Comparison of ENCODE assay signal across 1 cellular context in genomic region chr2:217790195-217790594, GRCh38.
TF ChIP-seq lines count a peak whose summit lies in the region.

No MANE protein-coding gene starts in this region.

TF ChIP-seq in HepG2, 621 proteins besides CTCF, POLR2A, EP300 and RAD21 (continued from another document and continues in another):
- TF ChIP-seq DNMT1 (CRISPR knock-in tag; IDR thresholded peaks at IDR 0.05): no peak
- no peak for TF ChIP-seq E2F5 (CRISPR knock-in tag; conservative IDR thresholded peaks at IDR 0.05)
- no peak for TF ChIP-seq ZC3H4 (CRISPR knock-in tag; IDR thresholded peaks at IDR 0.05; ENCODE audit: borderline replicate concordance)
- no peak for TF ChIP-seq DDIT3 (CRISPR knock-in tag; IDR thresholded peaks at IDR 0.05)
- peak; percentile 67; the same call in 1 of the 2 replicates for TF ChIP-seq NCOA2 (CRISPR knock-in tag; IDR thresholded peaks at IDR 0.05)
- TF ChIP-seq, protein P1, sequence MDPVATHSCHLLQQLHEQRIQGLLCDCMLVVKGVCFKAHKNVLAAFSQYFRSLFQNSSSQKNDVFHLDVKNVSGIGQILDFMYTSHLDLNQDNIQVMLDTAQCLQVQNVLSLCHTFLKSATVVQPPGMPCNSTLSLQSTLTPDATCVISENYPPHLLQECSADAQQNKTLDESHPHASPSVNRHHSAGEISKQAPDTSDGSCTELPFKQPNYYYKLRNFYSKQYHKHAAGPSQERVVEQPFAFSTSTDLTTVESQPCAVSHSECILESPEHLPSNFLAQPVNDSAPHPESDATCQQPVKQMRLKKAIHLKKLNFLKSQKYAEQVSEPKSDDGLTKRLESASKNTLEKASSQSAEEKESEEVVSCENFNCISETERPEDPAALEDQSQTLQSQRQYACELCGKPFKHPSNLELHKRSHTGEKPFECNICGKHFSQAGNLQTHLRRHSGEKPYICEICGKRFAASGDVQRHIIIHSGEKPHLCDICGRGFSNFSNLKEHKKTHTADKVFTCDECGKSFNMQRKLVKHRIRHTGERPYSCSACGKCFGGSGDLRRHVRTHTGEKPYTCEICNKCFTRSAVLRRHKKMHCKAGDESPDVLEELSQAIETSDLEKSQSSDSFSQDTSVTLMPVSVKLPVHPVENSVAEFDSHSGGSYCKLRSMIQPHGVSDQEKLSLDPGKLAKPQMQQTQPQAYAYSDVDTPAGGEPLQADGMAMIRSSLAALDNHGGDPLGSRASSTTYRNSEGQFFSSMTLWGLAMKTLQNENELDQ (CRISPR knock-in tag; IDR thresholded peaks at IDR 0.05; ENCODE audit: borderline replicate concordance): no peak
- TF ChIP-seq, protein P2, sequence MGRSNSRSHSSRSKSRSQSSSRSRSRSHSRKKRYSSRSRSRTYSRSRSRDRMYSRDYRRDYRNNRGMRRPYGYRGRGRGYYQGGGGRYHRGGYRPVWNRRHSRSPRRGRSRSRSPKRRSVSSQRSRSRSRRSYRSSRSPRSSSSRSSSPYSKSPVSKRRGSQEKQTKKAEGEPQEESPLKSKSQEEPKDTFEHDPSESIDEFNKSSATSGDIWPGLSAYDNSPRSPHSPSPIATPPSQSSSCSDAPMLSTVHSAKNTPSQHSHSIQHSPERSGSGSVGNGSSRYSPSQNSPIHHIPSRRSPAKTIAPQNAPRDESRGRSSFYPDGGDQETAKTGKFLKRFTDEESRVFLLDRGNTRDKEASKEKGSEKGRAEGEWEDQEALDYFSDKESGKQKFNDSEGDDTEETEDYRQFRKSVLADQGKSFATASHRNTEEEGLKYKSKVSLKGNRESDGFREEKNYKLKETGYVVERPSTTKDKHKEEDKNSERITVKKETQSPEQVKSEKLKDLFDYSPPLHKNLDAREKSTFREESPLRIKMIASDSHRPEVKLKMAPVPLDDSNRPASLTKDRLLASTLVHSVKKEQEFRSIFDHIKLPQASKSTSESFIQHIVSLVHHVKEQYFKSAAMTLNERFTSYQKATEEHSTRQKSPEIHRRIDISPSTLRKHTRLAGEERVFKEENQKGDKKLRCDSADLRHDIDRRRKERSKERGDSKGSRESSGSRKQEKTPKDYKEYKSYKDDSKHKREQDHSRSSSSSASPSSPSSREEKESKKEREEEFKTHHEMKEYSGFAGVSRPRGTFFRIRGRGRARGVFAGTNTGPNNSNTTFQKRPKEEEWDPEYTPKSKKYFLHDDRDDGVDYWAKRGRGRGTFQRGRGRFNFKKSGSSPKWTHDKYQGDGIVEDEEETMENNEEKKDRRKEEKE (IDR thresholded peaks at IDR 0.05): no peak
- TF ChIP-seq CHD2 (IDR thresholded peaks at IDR 0.05; ENCODE audit: low read depth, low read length): peak; percentile 90
- TF ChIP-seq XRCC5 (optimal IDR thresholded peaks at IDR 0.05; ENCODE audit: low read length): peak; percentile 50
- TF ChIP-seq RBM39 (IDR thresholded peaks at IDR 0.05; ENCODE audit: low read depth, low read length, poor library complexity, severe bottlenecking): no peak
- no peak; the same call in 1 of the 2 replicates for TF ChIP-seq TFE3 (CRISPR knock-in tag; IDR thresholded peaks at IDR 0.05)
- TF ChIP-seq ZFP90 (CRISPR knock-in tag; IDR thresholded peaks at IDR 0.05; ENCODE audit: borderline replicate concordance): peak; percentile 60; the same call in 1 of the 2 replicates
- TF ChIP-seq JUN (CRISPR knock-in tag; IDR thresholded peaks at IDR 0.05): no peak
- TF ChIP-seq KLF15 (CRISPR knock-in tag; IDR thresholded peaks at IDR 0.05; ENCODE audit: borderline replicate concordance): no peak
- peak; percentile 38; the same call in 1 of the 2 replicates for TF ChIP-seq GABPA (IDR thresholded peaks at IDR 0.05; ENCODE audit: low read depth, low read length)
- TF ChIP-seq GABPA (CRISPR knock-in tag; IDR thresholded peaks at IDR 0.05; ENCODE audit: low read depth): peak; percentile 89
- TF ChIP-seq RCOR2 (CRISPR knock-in tag; IDR thresholded peaks at IDR 0.05): no peak
- TF ChIP-seq ZNF878 (CRISPR knock-in tag; IDR thresholded peaks at IDR 0.05): no peak
- TF ChIP-seq FOXK1 (CRISPR knock-in tag; IDR thresholded peaks at IDR 0.05; ENCODE audit: borderline replicate concordance, low read depth): peak; percentile 59; the same call in 1 of the 2 replicates
- TF ChIP-seq RFX1 (IDR thresholded peaks at IDR 0.05): no peak
- peak; percentile 81 for TF ChIP-seq PAXIP1 (CRISPR knock-in tag; conservative IDR thresholded peaks at IDR 0.05)
- peak; percentile 72; the same call in 1 of the 2 replicates for TF ChIP-seq NFKBIZ (CRISPR knock-in tag; IDR thresholded peaks at IDR 0.05)
- no peak for TF ChIP-seq KLF6 (CRISPR knock-in tag; IDR thresholded peaks at IDR 0.05)
- TF ChIP-seq AKAP8 (CRISPR knock-in tag; IDR thresholded peaks at IDR 0.05): no peak
- TF ChIP-seq, protein P3, sequence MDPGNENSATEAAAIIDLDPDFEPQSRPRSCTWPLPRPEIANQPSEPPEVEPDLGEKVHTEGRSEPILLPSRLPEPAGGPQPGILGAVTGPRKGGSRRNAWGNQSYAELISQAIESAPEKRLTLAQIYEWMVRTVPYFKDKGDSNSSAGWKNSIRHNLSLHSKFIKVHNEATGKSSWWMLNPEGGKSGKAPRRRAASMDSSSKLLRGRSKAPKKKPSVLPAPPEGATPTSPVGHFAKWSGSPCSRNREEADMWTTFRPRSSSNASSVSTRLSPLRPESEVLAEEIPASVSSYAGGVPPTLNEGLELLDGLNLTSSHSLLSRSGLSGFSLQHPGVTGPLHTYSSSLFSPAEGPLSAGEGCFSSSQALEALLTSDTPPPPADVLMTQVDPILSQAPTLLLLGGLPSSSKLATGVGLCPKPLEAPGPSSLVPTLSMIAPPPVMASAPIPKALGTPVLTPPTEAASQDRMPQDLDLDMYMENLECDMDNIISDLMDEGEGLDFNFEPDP (CRISPR knock-in tag; conservative IDR thresholded peaks at IDR 0.05): no peak
- TF ChIP-seq ZNF567 (CRISPR knock-in tag; IDR thresholded peaks at IDR 0.05; ENCODE audit: borderline replicate concordance): no peak
- TF ChIP-seq FOXJ3 (CRISPR knock-in tag; IDR thresholded peaks at IDR 0.05; ENCODE audit: borderline replicate concordance): peak; percentile 43; the same call in 1 of the 2 replicates
- peak; percentile 61 for TF ChIP-seq GATAD2A (CRISPR knock-in tag; IDR thresholded peaks at IDR 0.05)
- TF ChIP-seq CREB1 (IDR thresholded peaks at IDR 0.05): peak; percentile 63
- no peak; the same call in 1 of the 2 replicates for TF ChIP-seq CREB1 (CRISPR knock-in tag; IDR thresholded peaks at IDR 0.05)
- peak; percentile 30 for TF ChIP-seq FOXA3 (CRISPR knock-in tag; IDR thresholded peaks at IDR 0.05)
- TF ChIP-seq, protein P4, sequence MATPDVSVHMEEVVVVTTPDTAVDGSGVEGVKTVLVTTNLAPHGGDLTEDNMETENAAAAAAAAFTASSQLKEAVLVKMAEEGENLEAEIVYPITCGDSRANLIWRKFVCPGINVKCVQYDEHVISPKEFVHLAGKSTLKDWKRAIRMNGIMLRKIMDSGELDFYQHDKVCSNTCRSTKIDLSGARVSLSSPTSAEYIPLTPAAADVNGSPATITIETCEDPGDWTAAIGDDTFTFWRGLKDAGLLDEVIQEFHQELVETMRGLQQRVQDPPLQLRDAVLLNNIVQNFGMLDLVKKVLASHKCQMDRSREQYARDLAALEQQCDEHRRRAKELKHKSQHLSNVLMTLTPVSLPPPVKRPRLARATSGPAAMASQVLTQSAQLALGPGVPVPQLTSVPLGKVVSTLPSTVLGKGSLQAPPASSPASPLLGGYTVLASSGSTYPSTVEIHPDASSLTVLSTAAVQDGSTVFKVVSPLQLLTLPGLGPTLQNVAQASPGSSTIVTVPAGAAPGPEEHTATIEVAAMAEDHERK (CRISPR knock-in tag; IDR thresholded peaks at IDR 0.05; ENCODE audit: low read depth): no peak
- TF ChIP-seq BORCS8-MEF2B (CRISPR knock-in tag; IDR thresholded peaks at IDR 0.05): 0 out of 2 replicates have a peak, but pooled peaks have one; percentile 14
- no peak for TF ChIP-seq ZNF616 (CRISPR knock-in tag; IDR thresholded peaks at IDR 0.05; ENCODE audit: low read depth)
- TF ChIP-seq NAIF1 (CRISPR knock-in tag; IDR thresholded peaks at IDR 0.05; ENCODE audit: borderline replicate concordance): no peak
- TF ChIP-seq HNF1B (CRISPR knock-in tag; IDR thresholded peaks at IDR 0.05): peak; percentile 83
- peak; percentile 80 for TF ChIP-seq HDAC1 (CRISPR knock-in tag; IDR thresholded peaks at IDR 0.05)
- TF ChIP-seq, protein P5, sequence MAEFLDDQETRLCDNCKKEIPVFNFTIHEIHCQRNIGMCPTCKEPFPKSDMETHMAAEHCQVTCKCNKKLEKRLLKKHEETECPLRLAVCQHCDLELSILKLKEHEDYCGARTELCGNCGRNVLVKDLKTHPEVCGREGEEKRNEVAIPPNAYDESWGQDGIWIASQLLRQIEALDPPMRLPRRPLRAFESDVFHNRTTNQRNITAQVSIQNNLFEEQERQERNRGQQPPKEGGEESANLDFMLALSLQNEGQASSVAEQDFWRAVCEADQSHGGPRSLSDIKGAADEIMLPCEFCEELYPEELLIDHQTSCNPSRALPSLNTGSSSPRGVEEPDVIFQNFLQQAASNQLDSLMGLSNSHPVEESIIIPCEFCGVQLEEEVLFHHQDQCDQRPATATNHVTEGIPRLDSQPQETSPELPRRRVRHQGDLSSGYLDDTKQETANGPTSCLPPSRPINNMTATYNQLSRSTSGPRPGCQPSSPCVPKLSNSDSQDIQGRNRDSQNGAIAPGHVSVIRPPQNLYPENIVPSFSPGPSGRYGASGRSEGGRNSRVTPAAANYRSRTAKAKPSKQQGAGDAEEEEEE (CRISPR knock-in tag; IDR thresholded peaks at IDR 0.05; ENCODE audit: borderline replicate concordance): no peak; the same call in 1 of the 2 replicates
- no peak for TF ChIP-seq NFKB2 (CRISPR knock-in tag; IDR thresholded peaks at IDR 0.05; ENCODE audit: borderline replicate concordance)
- TF ChIP-seq ZNF570 (CRISPR knock-in tag; IDR thresholded peaks at IDR 0.05; ENCODE audit: borderline replicate concordance): no peak
- TF ChIP-seq ZNF34 (CRISPR knock-in tag; IDR thresholded peaks at IDR 0.05; ENCODE audit: borderline replicate concordance): no peak
- TF ChIP-seq ZNF431 (CRISPR knock-in tag; IDR thresholded peaks at IDR 0.05; ENCODE audit: borderline replicate concordance, low read depth): 0 out of 2 replicates have a peak, but pooled peaks have one; percentile 56
- no peak for TF ChIP-seq CAMTA2 (CRISPR knock-in tag; IDR thresholded peaks at IDR 0.05; ENCODE audit: borderline replicate concordance)
- no peak for TF ChIP-seq SOX13 (IDR thresholded peaks at IDR 0.05)
- 0 out of 4 replicates have a peak, but pooled peaks of 1 of the 2 experiments have one; percentile 6 for TF ChIP-seq SOX13 (CRISPR knock-in tag; conservative IDR thresholded peaks at IDR 0.05 in 1 of 2, IDR thresholded peaks at IDR 0.05 in 1 of 2)
- TF ChIP-seq ZFP37 (CRISPR knock-in tag; IDR thresholded peaks at IDR 0.05; ENCODE audit: borderline replicate concordance): no peak
- no peak for TF ChIP-seq ZC3H13 (CRISPR knock-in tag; IDR thresholded peaks at IDR 0.05)
